In the genomic region with DNA sequence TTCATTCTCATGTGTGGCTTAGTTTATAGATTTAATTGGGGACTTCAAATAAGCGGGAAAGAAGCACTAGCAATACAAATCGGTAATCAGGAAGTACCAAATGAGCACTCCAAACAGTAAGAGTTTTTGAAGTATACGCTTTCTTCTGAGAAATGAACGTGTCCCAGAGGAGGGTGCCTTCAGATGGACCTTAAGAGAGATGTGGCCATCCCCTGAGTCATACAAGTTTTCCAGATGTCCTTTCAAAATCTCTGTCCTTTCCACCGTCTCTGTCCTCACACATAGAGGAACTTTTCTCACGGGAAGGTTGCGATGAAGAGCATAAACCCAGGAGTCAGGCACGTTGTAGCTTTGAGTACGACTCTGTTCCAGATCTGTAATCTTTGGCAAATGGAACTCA, we compare ENCODE assay signal across 8 cellular contexts. TPM values are rescaled to one million over a fixed set of nuclear protein-coding genes. Genes with fewer than 3 reads are reported as not detected.
A peak's percentile ranks its signal among the peaks of the same experiment; 100 is the strongest.
DNase-seq lines count a peak whose midpoint lies in the region; ATAC-seq and TF ChIP-seq lines count a peak whose summit lies in the region.

No MANE protein-coding gene starts in this region.

- H3K36me3 Mint-ChIP-seq in H9 (ENCODE audit: insufficient read depth in 1 of 3, low read depth in 3 of 3): peaks cover 0 to 2% (median 0%) of the 10 kb centered on the region in 3 experiments; a peak in 1 of 7 replicates
- peaks cover 12% of the 10 kb centered on the region for H3K36me3 Mint-ChIP-seq in activated naive CD8-positive, alpha-beta T cell treated with anti-CD3 and anti-CD28 coated beads for 36 hours

- H3K9me3 Mint-ChIP-seq in H9: no peaks in the 10 kb centered on the region; a peak in 1 of 5 replicates
- H3K9me3 Mint-ChIP-seq in activated naive CD8-positive, alpha-beta T cell treated with anti-CD3 and anti-CD28 coated beads for 36 hours: peaks cover 1% of the 10 kb centered on the region

- H3K79me2 ChIP-seq in ACC112 (ENCODE audit: control insufficient read depth, insufficient read depth, low read length, unreplicated experiment) (peaks cover 26% of the 10 kb centered on the region), H9 (ENCODE audit: insufficient read depth, low read length) (peaks cover 16% of the 10 kb centered on the region; the same call in 1 of the 2 replicates)

- H2BK120ac ChIP-seq in H9 (ENCODE audit: low read depth, low read length, poor library complexity, severe bottlenecking): no peak overlapping the region

- no peak overlapping the region for H3K27ac ChIP-seq in ACC112 (ENCODE audit: low read depth, low read length)
- no peak overlapping the region for H3K27ac ChIP-seq in H9 (ENCODE audit: insufficient read length, low read depth, low read length)

- no peaks in the 10 kb centered on the region for H3K27me3 Mint-ChIP-seq in H9 (ENCODE audit: low read depth)
- no peaks in the 10 kb centered on the region for H3K27me3 Mint-ChIP-seq in activated naive CD8-positive, alpha-beta T cell treated with anti-CD3 and anti-CD28 coated beads for 36 hours

- H3K4me3 Mint-ChIP-seq in H9: peak overlapping the region; percentile 65 to 79
- H3K4me3 Mint-ChIP-seq in activated naive CD8-positive, alpha-beta T cell treated with anti-CD3 and anti-CD28 coated beads for 36 hours: peak overlapping the region; percentile 79

- no peak overlapping the region for H2AK5ac ChIP-seq in H9 (ENCODE audit: insufficient read length, low read length)

- no CpG with 5 or more reads among the region's 9 CpGs for WGBS in H9 (ENCODE audit: extremely low coverage, insufficient read length, low lambda C conversion rate)

- H3K56ac ChIP-seq in H9 (ENCODE audit: insufficient read length, low read depth, low read length): no peak overlapping the region

- H4K8ac ChIP-seq in H9 (replicated peaks; ENCODE audit: insufficient read length, low read depth, low read length): no peak overlapping the region

- H2BK12ac ChIP-seq in H9 (ENCODE audit: insufficient read length, low read depth, low read length): no peak overlapping the region

- peaks cover 41 to 42% of the 10 kb centered on the region in 2 experiments for H3K4me1 Mint-ChIP-seq in H9
- peaks cover 26% of the 10 kb centered on the region for H3K4me1 Mint-ChIP-seq in activated naive CD8-positive, alpha-beta T cell treated with anti-CD3 and anti-CD28 coated beads for 36 hours

- H3K9ac ChIP-seq in H9 (ENCODE audit: extremely low read depth, insufficient read length, low read length) (no peak overlapping the region), mucosa of stomach (ENCODE audit: low read length) (peak overlapping the region; percentile 66)

- peaks cover 5% of the 10 kb centered on the region for H3K23me2 ChIP-seq in H9 (ENCODE audit: insufficient read length, low read depth, low read length, poor library complexity, severe bottlenecking)

- H3K27me3 ChIP-seq in ACC112 (ENCODE audit: insufficient read depth, low read length) (peaks cover 32% of the 10 kb centered on the region), H9 (ENCODE audit: insufficient read depth, low read length) (no peaks in the 10 kb centered on the region), mucosa of stomach (ENCODE audit: control insufficient read depth, insufficient read depth, low read length) (no peaks in the 10 kb centered on the region)

- H3K36me3 ChIP-seq in ACC112 (ENCODE audit: insufficient read depth, low read length): no peaks in the 10 kb centered on the region
- no peaks in the 10 kb centered on the region for H3K36me3 ChIP-seq in mucosa of stomach (ENCODE audit: control insufficient read depth, insufficient read depth, low read length)

- H3K23ac ChIP-seq in H9 (ENCODE audit: insufficient read length, low read depth, low read length): no peak overlapping the region

- H3K9me3 ChIP-seq in H9 (ENCODE audit: control insufficient read depth, low read depth, low read length) (no peaks in the 10 kb centered on the region), mucosa of stomach (ENCODE audit: control insufficient read depth, low read length) (no peaks in the 10 kb centered on the region)

- H4K20me1 ChIP-seq in H9 (ENCODE audit: control insufficient read depth, insufficient read depth, insufficient read length): no peaks in the 10 kb centered on the region

- no peaks in the 10 kb centered on the region for H3K79me1 ChIP-seq in H9 (ENCODE audit: insufficient read depth, low read depth, low read length, poor library complexity, severe bottlenecking)

- peak overlapping the region; percentile 77 for H3K4me2 ChIP-seq in H9 (ENCODE audit: insufficient read depth, insufficient read length, low read length)

- no peak for TF ChIP-seq CTCF in H9 (conservative IDR thresholded peaks at IDR 0.05)

- ATAC-seq in HG02610 (IDR thresholded peaks at IDR 0.05; ENCODE audit: unreplicated experiment): no peak

- no peak overlapping the region for H2BK15ac ChIP-seq in H9 (ENCODE audit: low read depth, low read length)

- H4K91ac ChIP-seq in H9 (ENCODE audit: insufficient read length, low read depth, low read length): no peak overlapping the region

- no peak overlapping the region for H3K4ac ChIP-seq in H9 (ENCODE audit: low read depth, low read length)

- H3K14ac ChIP-seq in H9 (ENCODE audit: insufficient read depth, low read length): no peak overlapping the region

- DNase-seq in H9 (no peak), NCI-H510A (lab: John Stamatoyannopoulos, UW) (no peak), NCI-H1436 (lab: John Stamatoyannopoulos, UW) (no peak)
- no peak for DNase-seq in activated naive CD8-positive, alpha-beta T cell treated with anti-CD3 and anti-CD28 coated beads for 36 hours
- no peak for DNase-seq in activated effector memory CD4-positive, alpha-beta T cell treated with anti-CD3 and anti-CD28 coated beads, Interleukin-2, amount 50 U/mL, for 16 hours

- H3K4me3 ChIP-seq in ACC112 (ENCODE audit: low read depth, low read length): peak overlapping the region; percentile 89
- no peak overlapping the region for H3K4me3 ChIP-seq in mucosa of stomach (ENCODE audit: low read length)

- no peak overlapping the region for H2BK20ac ChIP-seq in H9 (ENCODE audit: low read depth, low read length, poor library complexity, severe bottlenecking)

- H3K4me1 ChIP-seq in ACC112 (ENCODE audit: control insufficient read depth, insufficient read depth, low read length, unreplicated experiment) (peaks cover 11% of the 10 kb centered on the region), H9 (ENCODE audit: insufficient read depth, low read length) (peaks cover 9% of the 10 kb centered on the region), mucosa of stomach (ENCODE audit: control insufficient read depth, insufficient read depth, low read length) (peaks cover 22% of the 10 kb centered on the region)

- no peak overlapping the region for H3K18ac ChIP-seq in H9 (ENCODE audit: insufficient read length, low read depth, low read length)

- peak overlapping the region; percentile 90 to 94 (median 90); a peak in 3 of 7 replicates for H3K27ac Mint-ChIP-seq in H9
- peak overlapping the region; percentile 85 for H3K27ac Mint-ChIP-seq in activated naive CD8-positive, alpha-beta T cell treated with anti-CD3 and anti-CD28 coated beads for 36 hours

- H3T11ph ChIP-seq in H9 (ENCODE audit: low read length): no peak overlapping the region

- H2AFZ ChIP-seq in ACC112 (ENCODE audit: low read length, unreplicated experiment) (no peak overlapping the region), H9 (ENCODE audit: low read length) (no peak overlapping the region)

- no peak overlapping the region for H4K5ac ChIP-seq in H9 (ENCODE audit: insufficient read length, low read depth, low read length)

- H2BK5ac ChIP-seq in H9 (ENCODE audit: insufficient read length, low read length): no peak overlapping the region

RNA-seq across cellular contexts. Expression of a gene that starts 1.7 kb away (rescaled TPM):
- total RNA-seq in H9 (2021): 114 and 121 TPM in 2 replicates
- 100 to 1,000 TPM; 101 to 105 TPM for total RNA-seq in activated naive CD8-positive, alpha-beta T cell treated with anti-CD3 and anti-CD28 coated beads for 36 hours
